9 cellular contexts compared by ENCODE assay signal in the genomic region with DNA sequence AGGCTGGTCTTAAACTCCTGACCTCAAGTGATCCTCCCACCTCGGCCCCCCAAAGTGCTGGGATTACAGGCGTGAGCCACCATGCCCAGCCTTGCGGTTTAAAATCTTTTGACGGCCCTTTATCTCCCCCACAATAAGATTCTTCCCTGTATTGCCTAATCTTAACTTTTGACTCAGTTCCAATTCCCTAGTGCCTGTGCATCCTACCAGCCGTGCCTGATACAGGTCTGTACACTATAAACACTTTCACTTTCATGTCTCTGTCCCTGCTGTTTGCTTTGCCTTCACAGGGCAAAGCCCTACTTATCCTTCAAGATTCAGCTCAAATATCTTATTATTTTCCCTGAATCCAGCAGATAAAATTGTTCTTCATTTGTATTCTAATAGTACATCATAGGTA.
DNase-seq lines count a peak whose midpoint lies in the region; ATAC-seq and TF ChIP-seq lines count a peak whose summit lies in the region.
"Had no signal": no experiment of that assay in that cellular context is flagged by ENCODE, and none has a peak within 500 bp of the region (broad histone marks: within the 10 kb centered on the region; RNA-seq: fewer than 3 reads in every experiment).

No MANE protein-coding gene starts in this region.

- no peak for TF ChIP-seq POLR2A in tibial nerve (IDR thresholded peaks at IDR 0.05)

- H3K27ac ChIP-seq in tibial nerve, result no peak overlapping the region
- H3K27ac ChIP-seq: parathyroid adenoma had no signal

- H3K27ac Mint-ChIP-seq in type B pancreatic cell, result no peak overlapping the region

- no peak overlapping the region for H3K4me3 Mint-ChIP-seq in type B pancreatic cell

- no peaks in the 10 kb centered on the region for H3K9me3 ChIP-seq in tibial nerve

- no peaks in the 10 kb centered on the region for H3K9me3 Mint-ChIP-seq in type B pancreatic cell

- TF ChIP-seq CTCF in AG10803 (conservative IDR thresholded peaks at IDR 0.05; ENCODE audit: low read length), result no peak
- no peak for TF ChIP-seq CTCF in tibial nerve (IDR thresholded peaks at IDR 0.05)
- TF ChIP-seq CTCF in type B pancreatic cell (conservative IDR thresholded peaks at IDR 0.05), result no peak

- H3K27me3 Mint-ChIP-seq in type B pancreatic cell, result no peaks in the 10 kb centered on the region

- no peaks in the 10 kb centered on the region for H3K27me3 ChIP-seq in tibial nerve

- H3K36me3 Mint-ChIP-seq in type B pancreatic cell, result peaks cover 18% of the 10 kb centered on the region

- no peaks in the 10 kb centered on the region for H3K4me1 ChIP-seq in tibial nerve
- H3K4me1 ChIP-seq: parathyroid adenoma had no signal

- 59 to 68% methylated on average over 5 of the region's 5 CpGs for WGBS in tibial nerve, 2 donors

- peaks cover 0 to 10% (median 0%) of the 10 kb centered on the region in 3 donors for H3K36me3 ChIP-seq in tibial nerve

- ATAC-seq in GM19467 (IDR thresholded peaks at IDR 0.05; ENCODE audit: unreplicated experiment) (peak; percentile 77), GM18519 (IDR thresholded peaks at IDR 0.05; ENCODE audit: low FRiP score, unreplicated experiment) (no peak)

- peak; percentile 5 for DNase-seq in AG10803 (ENCODE audit: low read depth)
- DNase-seq in NCI-H1694 (lab: John Stamatoyannopoulos, UW), result peak; percentile 1
- DNase-seq in glomerular visceral epithelial cell (ENCODE audit: extremely low spot score), result peak; percentile 58
- no peak for DNase-seq in tibial nerve (ENCODE audit: low spot score in 2 of 2)
- no peak for DNase-seq in central memory CD4-positive, alpha-beta T cell
- no peak for DNase-seq in type B pancreatic cell (ENCODE audit: extremely low spot score, unreplicated experiment)

- TF ChIP-seq EP300 in tibial nerve (IDR thresholded peaks at IDR 0.05), result no peak

- H3K4me3 ChIP-seq in AG10803 (ENCODE audit: low read length), result no peak overlapping the region
- no peak overlapping the region for H3K4me3 ChIP-seq in tibial nerve

- no peaks in the 10 kb centered on the region for H3K4me1 Mint-ChIP-seq in type B pancreatic cell (ENCODE audit: unreplicated experiment)

Comparison
In these comparisons a context has a peak if more than half of its experiments do, and no peak if none do; other contexts are left out.
1. DNase-seq: peak in AG10803 (single experiment), NCI-H1694 (single experiment) and glomerular visceral epithelial cell (single experiment); none in tibial nerve (0 of 2), central memory CD4-positive, alpha-beta T cell (single experiment) and type B pancreatic cell (single experiment).